ENCODE assay signal across 8 cellular contexts in the genomic region with DNA sequence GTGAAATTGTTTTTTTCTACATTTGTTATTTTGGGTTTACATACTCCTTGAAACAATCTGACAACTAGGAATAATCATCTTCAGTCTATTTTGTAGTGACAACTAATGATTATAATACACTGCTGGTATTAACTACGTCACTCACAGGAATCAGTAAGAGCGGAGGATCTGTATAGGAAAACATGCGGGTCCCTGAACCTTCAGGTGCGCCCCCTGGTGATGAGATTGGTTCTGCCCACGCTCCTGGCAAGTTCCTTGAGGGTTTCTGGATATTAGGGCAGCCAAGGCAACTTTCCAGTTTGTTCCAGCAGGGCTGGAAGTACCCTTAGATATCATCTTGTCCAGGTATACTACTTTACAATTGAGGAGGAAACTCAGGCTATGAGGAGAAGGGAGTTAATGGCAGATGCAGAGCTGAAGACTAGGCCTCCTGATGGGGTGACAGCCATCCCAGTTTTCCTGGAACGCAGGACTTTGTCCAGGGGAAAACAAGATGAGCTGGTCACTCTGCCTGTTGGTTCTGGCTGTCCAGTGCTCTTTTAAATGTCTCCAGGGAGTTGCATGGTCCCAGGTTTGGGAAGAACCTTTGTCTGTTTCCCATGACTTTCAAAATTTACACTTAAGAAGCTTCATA. TPM values are rescaled to one million over a fixed set of nuclear protein-coding genes. Genes with fewer than 3 reads are reported as not detected.
DNase-seq lines count a peak whose midpoint lies in the region; ATAC-seq and TF ChIP-seq lines count a peak whose summit lies in the region.

No MANE protein-coding gene starts in this region.

- H3K79me2 ChIP-seq in GM23248 (ENCODE audit: insufficient read depth): no peaks in the 10 kb centered on the region

- H3F3A ChIP-seq in GM23248 (ENCODE audit: insufficient read depth): no peaks in the 10 kb centered on the region

- H3K9me3 ChIP-seq in BE2C: no peaks in the 10 kb centered on the region; the same call in 1 of the 2 replicates
- no peaks in the 10 kb centered on the region for H3K9me3 ChIP-seq in GM23248 (ENCODE audit: low read depth)
- H3K9me3 ChIP-seq in left lung: no peaks in the 10 kb centered on the region

- H3K4me2 ChIP-seq in GM23248 (ENCODE audit: unreplicated experiment): peak overlapping the region; percentile 63

- H3K27me3 Mint-ChIP-seq in activated CD4-positive, alpha-beta T cell treated with anti-CD3 and anti-CD28 coated beads for 36 hours: peaks cover 2% of the 10 kb centered on the region

- H3K27ac Mint-ChIP-seq in activated CD4-positive, alpha-beta T cell treated with anti-CD3 and anti-CD28 coated beads for 36 hours: no peak overlapping the region

- H3K4me1 Mint-ChIP-seq in activated CD4-positive, alpha-beta T cell treated with anti-CD3 and anti-CD28 coated beads for 36 hours: peaks cover 4% of the 10 kb centered on the region

- no peak overlapping the region for H3K9ac ChIP-seq in GM23248

- 17 to 18% methylated on average over 6 of the region's 6 CpGs for WGBS in GM23248 (ENCODE audit: low coverage in 1 of 2, low lambda C conversion rate in 2 of 2, missing lambda C conversion rate in 2 of 2), 2 experiments

- H3K36me3 Mint-ChIP-seq in activated CD4-positive, alpha-beta T cell treated with anti-CD3 and anti-CD28 coated beads for 36 hours (ENCODE audit: low read depth): no peaks in the 10 kb centered on the region

- POLR2A ChIA-PET in activated CD4-positive, alpha-beta T cell treated with anti-CD3 and anti-CD28 coated beads for 36 hours (lab: Charles Lee): no interaction called here

- in situ Hi-C loops in GM23248 (cut with MboI): no loop called here

- no peaks in the 10 kb centered on the region for H3K9me2 ChIP-seq in GM23248 (ENCODE audit: insufficient read depth)

- H3K36me3 ChIP-seq in BE2C (no peaks in the 10 kb centered on the region), GM23248 (ENCODE audit: low read depth) (no peaks in the 10 kb centered on the region), left lung (no peaks in the 10 kb centered on the region)

- no peaks in the 10 kb centered on the region for H3K9me3 Mint-ChIP-seq in activated CD4-positive, alpha-beta T cell treated with anti-CD3 and anti-CD28 coated beads for 36 hours (ENCODE audit: low read depth)

- H3K27ac ChIP-seq in GM23248 (no peak overlapping the region), left lung (no peak overlapping the region)

- H3K4me1 ChIP-seq in BE2C: no peaks in the 10 kb centered on the region
- H3K4me1 ChIP-seq in GM23248 (ENCODE audit: insufficient read depth): no peaks in the 10 kb centered on the region
- H3K4me1 ChIP-seq in left lung: no peaks in the 10 kb centered on the region

- H3K4me3 Mint-ChIP-seq in activated CD4-positive, alpha-beta T cell treated with anti-CD3 and anti-CD28 coated beads for 36 hours: no peak overlapping the region

- TF ChIP-seq CTCF in BE2C (IDR thresholded peaks at IDR 0.05; ENCODE audit: low read depth, low read length) (peak; percentile 95), left lung (IDR thresholded peaks at IDR 0.05) (peak; percentile 67 to 81)

- DNase-seq in BE2C (peak; percentile 86), GM23248 (peak; percentile 84), NCI-H460 (ENCODE audit: extremely low read depth, low read depth) (peak; percentile 83), cerebellar cortex (ENCODE audit: low spot score) (peak; percentile 59), left lung (peak; percentile 65 to 85)
- DNase-seq in activated CD4-positive, alpha-beta T cell treated with anti-CD3 and anti-CD28 coated beads for 36 hours: peak; percentile 85
- DNase-seq in stimulated activated CD4-positive, alpha-beta T cell treated with anti-CD3 and anti-CD28 coated beads, TNF-alpha, amount 100 ng/mL, for 24 hours (ENCODE audit: low read depth in 3 of 3): peak; percentile 52 to 74 (median 61)

- peak overlapping the region; percentile 31; the same call in 1 of the 2 replicates for H2AFZ ChIP-seq in GM23248

- CTCF ChIA-PET in activated CD4-positive, alpha-beta T cell treated with anti-CD3 and anti-CD28 coated beads for 36 hours (lab: Charles Lee): interaction anchor here (0.6 to 9.9 kb wide), 35 partner anchors 9 to 474 kb away, joined by 3 to 182 read pairs (median 4); partner anchors contain the start of genes ETF1, FAM13B, NME5 and WNT8A

- no peaks in the 10 kb centered on the region for H4K20me1 ChIP-seq in GM23248 (ENCODE audit: insufficient read depth)

- H3K27me3 ChIP-seq in BE2C (no peaks in the 10 kb centered on the region), GM23248 (replicated peaks; ENCODE audit: insufficient read depth) (no peaks in the 10 kb centered on the region), left lung (no peaks in the 10 kb centered on the region)

- peak; percentile 90 for ATAC-seq in activated CD4-positive, alpha-beta T cell treated with anti-CD3 and anti-CD28 coated beads for 36 hours
- ATAC-seq in left lung (peak; percentile 94), HG03039 (IDR thresholded peaks at IDR 0.05; ENCODE audit: unreplicated experiment) (no peak)

- no peak overlapping the region for H3K4me3 ChIP-seq in BE2C (ENCODE audit: low read depth, low read length)
- peak overlapping the region; percentile 52; the same call in 1 of the 2 replicates for H3K4me3 ChIP-seq in GM23248
- no peak overlapping the region for H3K4me3 ChIP-seq in left lung

- intact Hi-C loops in activated CD4-positive, alpha-beta T cell treated with anti-CD3 and anti-CD28 coated beads for 36 hours (cut with DNase I, micrococcal nuclease): loop anchor here (1.0 to 2.0 kb wide), 5 partner anchors 33 to 440 kb away; no protein-coding TSS in a partner anchor
- intact Hi-C loops in left lung (cut with DNase I): no loop called here

RNA-seq across cellular contexts. Expression of gene WNT8A, which starts 15.0 kb away (rescaled TPM):
- not detected for polyA plus RNA-seq in BE2C (2012; ENCODE audit: insufficient read depth, insufficient read length, low read depth)
- not detected in 2 replicates for total RNA-seq in GM23248 (2014; rRNA removed; shearing (Covaris generic))
- not detected in 2 replicates for polyA plus RNA-seq in GM23248 (2016; fragmentation: Nextera tagmentation; extraction: Ambion mirVana)
- not detected in 2 replicates for total RNA-seq in NCI-H460 (2014; rRNA removed; shearing (Covaris generic))
- polyA plus RNA-seq in NCI-H460 (2014; cell fraction: nucleus; rRNA removed): not detected in 2 replicates
- total RNA-seq in activated CD4-positive, alpha-beta T cell treated with anti-CD3 and anti-CD28 coated beads for 36 hours: not detected
- total RNA-seq in left lung: not detected

RNA-seq across cellular contexts. Expression of gene FAM13B, which starts 36.0 kb away (rescaled TPM):
- 7.1 TPM for polyA plus RNA-seq in BE2C (2012; ENCODE audit: insufficient read depth, insufficient read length, low read depth)
- total RNA-seq in GM23248 (2014; rRNA removed; shearing (Covaris generic)): 19.0 and 26.2 TPM in 2 replicates
- 13.7 and 15.6 TPM in 2 replicates for polyA plus RNA-seq in GM23248 (2016; fragmentation: Nextera tagmentation; extraction: Ambion mirVana)
- total RNA-seq in NCI-H460 (2014; rRNA removed; shearing (Covaris generic)): 10.7 and 17.7 TPM in 2 replicates
- 21.7 and 52.7 TPM in 2 replicates for polyA plus RNA-seq in NCI-H460 (2014; cell fraction: nucleus; rRNA removed)
- 10 to 100 TPM; 10.2 to 14.0 TPM for total RNA-seq in activated CD4-positive, alpha-beta T cell treated with anti-CD3 and anti-CD28 coated beads for 36 hours
- total RNA-seq in left lung: 10 to 100 TPM; 23.8 to 35.2 TPM

Comparison
In these comparisons a context has a peak if more than half of its experiments do, and no peak if none do; other contexts are left out.
1. intact Hi-C loops: an anchor here in activated CD4-positive, alpha-beta T cell treated with anti-CD3 and anti-CD28 coated beads for 36 hours (1.0 to 2.0 kb wide); none called in left lung.